19 cellular contexts compared by ENCODE assay signal in genomic region chr11:120714448-120714847, GRCh38.
DNase-seq lines count a peak whose midpoint lies in the region; ATAC-seq, FAIRE-seq and TF ChIP-seq lines count a peak whose summit lies in the region.
"Had no signal": no experiment of that assay in that cellular context is flagged by ENCODE, and none has a peak within 500 bp of the region (broad histone marks: within the 10 kb centered on the region; RNA-seq: fewer than 3 reads in every experiment).

No MANE protein-coding gene starts in this region.

- H3K27ac Mint-ChIP-seq in effector memory CD8-positive, alpha-beta T cell = no peak overlapping the region
- H3K27ac Mint-ChIP-seq in naive thymus-derived CD8-positive, alpha-beta T cell = no peak overlapping the region
- H3K27ac Mint-ChIP-seq: activated naive CD4-positive, alpha-beta T cell treated with anti-CD3 and anti-CD28 coated beads for 36 hours; mesothelial cell of epicardium had no signal

- no peak overlapping the region for H3K4me3 ChIP-seq in NB4 (ENCODE audit: low read depth, low read length)
- H3K4me3 ChIP-seq: HAP-1 had no signal

- no peak for TF ChIP-seq CTCF in NB4 (IDR thresholded peaks at IDR 0.05; ENCODE audit: low read depth, low read length)

- POLR2A ChIA-PET in naive thymus-derived CD8-positive, alpha-beta T cell (lab: Charles Lee) = no interaction called here

- DNase-seq in GM18507 (ENCODE audit: extremely low spot score, insufficient read length, low read depth) (no peak), NB4 (ENCODE audit: low read depth) (peak; percentile 12), DMS114 treated with DMSO at 0.1 percent for 48 hours (lab: John Stamatoyannopoulos, UW; ENCODE audit: unreplicated experiment) (no peak), NCI-H526 treated with DMSO at 0.1 percent for 48 hours (lab: John Stamatoyannopoulos, UW) (no peak)
- no peak for DNase-seq in effector memory CD8-positive, alpha-beta T cell
- DNase-seq in naive thymus-derived CD8-positive, alpha-beta T cell = no peak
- DNase-seq in stimulated activated naive CD4-positive, alpha-beta T cell (lab: John Stamatoyannopoulos, UW) = no peak
- DNase-seq: activated CD4-positive, alpha-beta T cell treated with anti-CD3 and anti-CD28 coated beads for 4 hours; activated CD8-positive, alpha-beta memory T cell treated with anti-CD3 and anti-CD28 coated beads, Interleukin-2, amount 50 U/mL, for 48 hours; activated naive CD4-positive, alpha-beta T cell treated with anti-CD3 and anti-CD28 coated beads for 36 hours; C1 segment of cervical spinal cord; DMS79; heart right ventricle; NCI-H2081 treated with DMSO at 0.1 percent for 48 hours; stimulated activated CD4-positive, alpha-beta T cell treated with anti-CD3 and anti-CD28 coated beads, Interleukin-15, amount 100 ng/mL, for 24 hours; stimulated activated naive CD4-positive, alpha-beta T cell treated with Interleukin-2 at 50 U/mL for 16 hours had no signal

- ATAC-seq in effector memory CD8-positive, alpha-beta T cell (replicated peaks) = no peak
- ATAC-seq in naive thymus-derived CD8-positive, alpha-beta T cell = no peak
- ATAC-seq: heart right ventricle had no signal

- peaks cover 8 to 12% of the 10 kb centered on the region in 2 donors for H3K4me1 Mint-ChIP-seq in effector memory CD8-positive, alpha-beta T cell (ENCODE audit: low read depth in 2 of 2)
- peaks cover 3 to 13% (median 7%) of the 10 kb centered on the region in 4 donors for H3K4me1 Mint-ChIP-seq in naive thymus-derived CD8-positive, alpha-beta T cell

- TF ChIP-seq POLR2A in NB4 (IDR thresholded peaks at IDR 0.05; ENCODE audit: extremely low read depth, insufficient read length) = no peak

- peak; percentile 74 for FAIRE-seq in GM18507 (lab: Jason Lieb, UNC)
- FAIRE-seq: islet of Langerhans had no signal

- peaks cover 9 to 78% of the 10 kb centered on the region in 2 donors for H3K27me3 Mint-ChIP-seq in effector memory CD8-positive, alpha-beta T cell
- peaks cover 5 to 25% (median 12%) of the 10 kb centered on the region in 5 donors for H3K27me3 Mint-ChIP-seq in naive thymus-derived CD8-positive, alpha-beta T cell

- no peaks in the 10 kb centered on the region for H3K36me3 Mint-ChIP-seq in effector memory CD8-positive, alpha-beta T cell (ENCODE audit: insufficient read depth)
- no peaks in the 10 kb centered on the region for H3K36me3 Mint-ChIP-seq in naive thymus-derived CD8-positive, alpha-beta T cell
- H3K36me3 Mint-ChIP-seq: mesothelial cell of epicardium had no signal

- peak overlapping the region; percentile 67 to 69 for H3K4me3 Mint-ChIP-seq in effector memory CD8-positive, alpha-beta T cell
- H3K4me3 Mint-ChIP-seq in naive thymus-derived CD8-positive, alpha-beta T cell = peak overlapping the region in 7 of 10 donors; percentile 8 to 81 (median 13)
- H3K4me3 Mint-ChIP-seq: mesothelial cell of epicardium had no signal

- no peaks in the 10 kb centered on the region for H3K9me3 Mint-ChIP-seq in effector memory CD8-positive, alpha-beta T cell
- no peaks in the 10 kb centered on the region for H3K9me3 Mint-ChIP-seq in naive thymus-derived CD8-positive, alpha-beta T cell
- H3K9me3 Mint-ChIP-seq: activated naive CD4-positive, alpha-beta T cell treated with anti-CD3 and anti-CD28 coated beads for 36 hours; mesothelial cell of epicardium had no signal
